In genomic region chr11:9479899-9480298, GRCh38 we compare ENCODE assay signal across 26 cellular contexts.
"Had no signal": no experiment of that assay in that cellular context is flagged by ENCODE, and none has a peak within 500 bp of the region (broad histone marks: within the 10 kb centered on the region; RNA-seq: fewer than 3 reads in every experiment).

No MANE protein-coding gene starts in this region.

- ATAC-seq: esophagus mucosa, heart left ventricle, left ventricle myocardium superior had no signal

- DNase-seq: activated CD4-positive, alpha-beta T cell treated with anti-CD3 and anti-CD28 coated beads for 4 hours; activated CD4-positive, alpha-beta T cell treated with anti-CD3 and anti-CD28 coated beads, Interleukin-2, amount 50 U/mL, for 4 hours; activated CD4-positive, CD25-positive, alpha-beta regulatory T cell; activated CD8-positive, alpha-beta memory T cell treated with anti-CD3 and anti-CD28 coated beads, Interleukin-2, amount 50 U/mL, for 48 hours; activated effector memory CD4-positive, alpha-beta T cell treated with anti-CD3 and anti-CD28 coated beads, Interleukin-2, amount 50 U/mL, for 16 hours; activated naive CD4-positive, alpha-beta T cell treated with anti-CD3 and anti-CD28 coated beads for 36 hours; amniotic stem cell; central memory CD4-positive, alpha-beta T cell; endodermal cell; foreskin fibroblast; heart left ventricle; hypothalamus; kidney glomerular epithelial cell; left ventricle myocardium superior; nucleus accumbens; pancreas; stimulated activated CD4-positive, alpha-beta T cell treated with anti-CD3 and anti-CD28 coated beads, Interleukin-1b, Interleukin-23, amount 100 ng/mL, for 48 hours; stimulated activated CD4-positive, alpha-beta T cell treated with anti-CD3 and anti-CD28 coated beads, Interleukin-4, amount 100 ng/mL, for 4 hours; stimulated activated CD8-positive, alpha-beta memory T cell treated with anti-CD3 and anti-CD28 coated beads, Interleukin-4, amount 100 ng/mL, for 48 hours; stimulated activated naive CD4-positive, alpha-beta T cell; testis; transverse colon had no signal

- H3K4me3 ChIP-seq: heart left ventricle, pancreas, prostate gland, smooth muscle cell, testis, transverse colon had no signal

- H3K4me1 ChIP-seq: heart left ventricle, pancreas, prostate gland, testis, transverse colon had no signal

- H3K27ac ChIP-seq: heart left ventricle, prostate gland, testis, transverse colon had no signal

- H3K9me3 ChIP-seq: heart left ventricle, pancreas, prostate gland, testis, transverse colon had no signal

- H3K4me1 Mint-ChIP-seq: endodermal cell, neural crest cell had no signal

- H3K27ac Mint-ChIP-seq: endodermal cell had no signal

- H3K27me3 ChIP-seq: heart left ventricle, pancreas, testis, transverse colon had no signal

- H3K4me2 ChIP-seq: smooth muscle cell had no signal

- H3K9me3 Mint-ChIP-seq: activated naive CD4-positive, alpha-beta T cell treated with anti-CD3 and anti-CD28 coated beads for 36 hours; endodermal cell; neural crest cell had no signal

- H3K4me3 Mint-ChIP-seq: activated naive CD4-positive, alpha-beta T cell treated with anti-CD3 and anti-CD28 coated beads for 36 hours; endodermal cell; neural crest cell had no signal
